ENCODE assay signal across 1 cellular context in the genomic region with DNA sequence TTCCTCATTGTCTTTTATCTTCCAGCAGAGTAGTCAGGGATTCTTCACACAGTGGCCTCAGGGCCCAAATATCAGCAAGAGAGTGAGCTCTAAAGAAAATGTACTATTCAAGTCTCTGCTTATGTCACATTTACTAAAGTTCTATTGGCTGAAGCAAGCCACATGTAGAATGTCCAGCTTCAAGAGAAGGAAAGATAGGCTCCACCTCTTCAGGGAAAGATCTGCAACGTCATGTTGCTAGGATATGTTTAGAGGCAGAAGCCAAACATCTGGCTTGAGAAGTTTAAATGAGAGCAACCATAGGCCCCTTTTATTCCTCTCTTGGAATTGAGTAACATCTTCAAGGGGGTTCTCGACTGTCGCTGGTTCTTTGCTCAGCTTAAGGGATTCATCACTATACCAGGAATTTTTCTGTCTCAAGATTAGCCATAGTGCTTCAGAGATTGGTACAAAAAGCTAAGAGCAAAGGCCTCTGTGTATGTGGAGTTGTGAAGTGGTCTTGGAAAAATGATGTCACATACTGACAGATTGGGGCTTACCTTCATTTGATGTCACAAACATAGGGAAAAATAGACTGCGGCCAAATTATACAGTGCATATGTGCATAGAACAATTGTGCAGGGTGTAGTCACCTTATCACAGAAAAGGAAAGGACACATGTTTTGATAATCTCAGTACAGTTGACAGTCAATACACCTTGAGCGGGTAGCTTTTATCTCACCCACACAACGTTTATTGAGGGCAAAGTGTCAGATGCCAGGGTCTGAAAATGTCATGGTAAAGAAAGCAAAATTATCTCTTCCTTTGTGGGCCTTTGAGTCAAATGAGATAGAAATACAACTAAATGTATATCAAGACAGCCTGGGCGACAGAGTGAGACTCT.
TF ChIP-seq lines count a peak whose summit lies in the region.

No MANE protein-coding gene starts in this region.

TF ChIP-seq in K562, 482 proteins besides CTCF, POLR2A, EP300 and RAD21 (continued from another document and continues in another):
- no peak for TF ChIP-seq ZNF740 (CRISPR knock-in tag; IDR thresholded peaks at IDR 0.05)
- no peak for TF ChIP-seq ZNF740 (tag; IDR thresholded peaks at IDR 0.05)
- no peak for TF ChIP-seq ZNF699 (CRISPR knock-in tag; IDR thresholded peaks at IDR 0.05; ENCODE audit: insufficient replicate concordance)
- TF ChIP-seq ZFX (CRISPR knock-in tag; IDR thresholded peaks at IDR 0.05): peak; percentile 59; the same call in 1 of the 2 replicates
- no peak for TF ChIP-seq FOXP1 (CRISPR knock-in tag; IDR thresholded peaks at IDR 0.05)
- no peak for TF ChIP-seq SLC30A9 (CRISPR knock-in tag; IDR thresholded peaks at IDR 0.05)
- TF ChIP-seq JUN (IDR thresholded peaks at IDR 0.05; ENCODE audit: borderline replicate concordance, low read depth, low read length): no peak
- no peak for TF ChIP-seq JUN (CRISPR knock-in tag; IDR thresholded peaks at IDR 0.05; ENCODE audit: borderline replicate concordance)
- no peak for TF ChIP-seq ZNF24 (IDR thresholded peaks at IDR 0.05)
- TF ChIP-seq NFXL1 (CRISPR knock-in tag; IDR thresholded peaks at IDR 0.05): no peak
- TF ChIP-seq, protein P1, sequence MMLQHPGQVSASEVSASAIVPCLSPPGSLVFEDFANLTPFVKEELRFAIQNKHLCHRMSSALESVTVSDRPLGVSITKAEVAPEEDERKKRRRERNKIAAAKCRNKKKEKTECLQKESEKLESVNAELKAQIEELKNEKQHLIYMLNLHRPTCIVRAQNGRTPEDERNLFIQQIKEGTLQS (IDR thresholded peaks at IDR 0.05): no peak
- TF ChIP-seq, protein P1 (CRISPR knock-in tag; conservative IDR thresholded peaks at IDR 0.05): peak; percentile 69; the same call in 1 of the 2 replicates
- no peak for TF ChIP-seq TCFL5 (CRISPR knock-in tag; conservative IDR thresholded peaks at IDR 0.05)
- no peak for TF ChIP-seq TAF7 (tag; IDR thresholded peaks at IDR 0.05)
- no peak for TF ChIP-seq NR1H2 (CRISPR knock-in tag; IDR thresholded peaks at IDR 0.05)
- TF ChIP-seq RBM25 (IDR thresholded peaks at IDR 0.05; ENCODE audit: low read depth, low read length, severe bottlenecking): no peak
- TF ChIP-seq EWSR1 (IDR thresholded peaks at IDR 0.05; ENCODE audit: borderline replicate concordance, low read depth, partially characterized antibody): no peak
- TF ChIP-seq THRAP3 (IDR thresholded peaks at IDR 0.05; ENCODE audit: borderline replicate concordance): no peak
- peak; percentile 67 for TF ChIP-seq PML (IDR thresholded peaks at IDR 0.05; ENCODE audit: low read length)
- TF ChIP-seq ZNF3 (CRISPR knock-in tag; IDR thresholded peaks at IDR 0.05): no peak
- TF ChIP-seq ZNF165 (CRISPR knock-in tag; IDR thresholded peaks at IDR 0.05; ENCODE audit: borderline replicate concordance): no peak
- TF ChIP-seq, protein P2, sequence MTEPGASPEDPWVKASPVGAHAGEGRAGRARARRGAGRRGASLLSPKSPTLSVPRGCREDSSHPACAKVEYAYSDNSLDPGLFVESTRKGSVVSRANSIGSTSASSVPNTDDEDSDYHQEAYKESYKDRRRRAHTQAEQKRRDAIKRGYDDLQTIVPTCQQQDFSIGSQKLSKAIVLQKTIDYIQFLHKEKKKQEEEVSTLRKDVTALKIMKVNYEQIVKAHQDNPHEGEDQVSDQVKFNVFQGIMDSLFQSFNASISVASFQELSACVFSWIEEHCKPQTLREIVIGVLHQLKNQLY (CRISPR knock-in tag; conservative IDR thresholded peaks at IDR 0.05): no peak
- no peak for TF ChIP-seq ZNF253 (CRISPR knock-in tag; conservative IDR thresholded peaks at IDR 0.05)
- TF ChIP-seq, protein P3, sequence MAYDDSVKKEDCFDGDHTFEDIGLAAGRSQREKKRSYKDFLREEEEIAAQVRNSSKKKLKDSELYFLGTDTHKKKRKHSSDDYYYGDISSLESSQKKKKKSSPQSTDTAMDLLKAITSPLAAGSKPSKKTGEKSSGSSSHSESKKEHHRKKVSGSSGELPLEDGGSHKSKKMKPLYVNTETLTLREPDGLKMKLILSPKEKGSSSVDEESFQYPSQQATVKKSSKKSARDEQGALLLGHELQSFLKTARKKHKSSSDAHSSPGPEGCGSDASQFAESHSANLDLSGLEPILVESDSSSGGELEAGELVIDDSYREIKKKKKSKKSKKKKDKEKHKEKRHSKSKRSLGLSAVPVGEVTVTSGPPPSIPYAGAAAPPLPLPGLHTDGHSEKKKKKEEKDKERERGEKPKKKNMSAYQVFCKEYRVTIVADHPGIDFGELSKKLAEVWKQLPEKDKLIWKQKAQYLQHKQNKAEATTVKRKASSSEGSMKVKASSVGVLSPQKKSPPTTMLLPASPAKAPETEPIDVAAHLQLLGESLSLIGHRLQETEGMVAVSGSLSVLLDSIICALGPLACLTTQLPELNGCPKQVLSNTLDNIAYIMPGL (CRISPR knock-in tag; IDR thresholded peaks at IDR 0.05): no peak
- TF ChIP-seq CREB5 (CRISPR knock-in tag; IDR thresholded peaks at IDR 0.05): no peak
- TF ChIP-seq BCL6 (CRISPR knock-in tag; IDR thresholded peaks at IDR 0.05): no peak
- TF ChIP-seq ATF7 (IDR thresholded peaks at IDR 0.05): peak; percentile 50; the same call in 1 of the 2 replicates
- TF ChIP-seq HIVEP1 (CRISPR knock-in tag; IDR thresholded peaks at IDR 0.05): no peak
- TF ChIP-seq NCOA2 (IDR thresholded peaks at IDR 0.05; ENCODE audit: partially characterized antibody in 2 of 2): no peak
- no peak for TF ChIP-seq ZC3H8 (IDR thresholded peaks at IDR 0.05)
- TF ChIP-seq, protein P4, sequence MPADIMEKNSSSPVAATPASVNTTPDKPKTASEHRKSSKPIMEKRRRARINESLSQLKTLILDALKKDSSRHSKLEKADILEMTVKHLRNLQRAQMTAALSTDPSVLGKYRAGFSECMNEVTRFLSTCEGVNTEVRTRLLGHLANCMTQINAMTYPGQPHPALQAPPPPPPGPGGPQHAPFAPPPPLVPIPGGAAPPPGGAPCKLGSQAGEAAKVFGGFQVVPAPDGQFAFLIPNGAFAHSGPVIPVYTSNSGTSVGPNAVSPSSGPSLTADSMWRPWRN (IDR thresholded peaks at IDR 0.05; ENCODE audit: low read depth): no peak
- no peak for TF ChIP-seq GATA2 (CRISPR knock-in tag; IDR thresholded peaks at IDR 0.05)
- no peak for TF ChIP-seq ZC3H4 (CRISPR knock-in tag; IDR thresholded peaks at IDR 0.05; ENCODE audit: borderline replicate concordance)
- 0 out of 4 replicates have a peak, but pooled peaks of 1 of the 2 experiments have one; percentile 25 for TF ChIP-seq TRIM24 (IDR thresholded peaks at IDR 0.05)
- TF ChIP-seq, protein P5, sequence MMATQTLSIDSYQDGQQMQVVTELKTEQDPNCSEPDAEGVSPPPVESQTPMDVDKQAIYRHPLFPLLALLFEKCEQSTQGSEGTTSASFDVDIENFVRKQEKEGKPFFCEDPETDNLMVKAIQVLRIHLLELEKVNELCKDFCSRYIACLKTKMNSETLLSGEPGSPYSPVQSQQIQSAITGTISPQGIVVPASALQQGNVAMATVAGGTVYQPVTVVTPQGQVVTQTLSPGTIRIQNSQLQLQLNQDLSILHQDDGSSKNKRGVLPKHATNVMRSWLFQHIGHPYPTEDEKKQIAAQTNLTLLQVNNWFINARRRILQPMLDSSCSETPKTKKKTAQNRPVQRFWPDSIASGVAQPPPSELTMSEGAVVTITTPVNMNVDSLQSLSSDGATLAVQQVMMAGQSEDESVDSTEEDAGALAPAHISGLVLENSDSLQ (IDR thresholded peaks at IDR 0.05): peak; percentile 14; the same call in 1 of the 2 replicates
- no peak for TF ChIP-seq ZNF197 (CRISPR knock-in tag; IDR thresholded peaks at IDR 0.05; ENCODE audit: low read depth)
- TF ChIP-seq, protein P6, sequence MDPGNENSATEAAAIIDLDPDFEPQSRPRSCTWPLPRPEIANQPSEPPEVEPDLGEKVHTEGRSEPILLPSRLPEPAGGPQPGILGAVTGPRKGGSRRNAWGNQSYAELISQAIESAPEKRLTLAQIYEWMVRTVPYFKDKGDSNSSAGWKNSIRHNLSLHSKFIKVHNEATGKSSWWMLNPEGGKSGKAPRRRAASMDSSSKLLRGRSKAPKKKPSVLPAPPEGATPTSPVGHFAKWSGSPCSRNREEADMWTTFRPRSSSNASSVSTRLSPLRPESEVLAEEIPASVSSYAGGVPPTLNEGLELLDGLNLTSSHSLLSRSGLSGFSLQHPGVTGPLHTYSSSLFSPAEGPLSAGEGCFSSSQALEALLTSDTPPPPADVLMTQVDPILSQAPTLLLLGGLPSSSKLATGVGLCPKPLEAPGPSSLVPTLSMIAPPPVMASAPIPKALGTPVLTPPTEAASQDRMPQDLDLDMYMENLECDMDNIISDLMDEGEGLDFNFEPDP (CRISPR knock-in tag; IDR thresholded peaks at IDR 0.05): no peak
- TF ChIP-seq, protein P7, sequence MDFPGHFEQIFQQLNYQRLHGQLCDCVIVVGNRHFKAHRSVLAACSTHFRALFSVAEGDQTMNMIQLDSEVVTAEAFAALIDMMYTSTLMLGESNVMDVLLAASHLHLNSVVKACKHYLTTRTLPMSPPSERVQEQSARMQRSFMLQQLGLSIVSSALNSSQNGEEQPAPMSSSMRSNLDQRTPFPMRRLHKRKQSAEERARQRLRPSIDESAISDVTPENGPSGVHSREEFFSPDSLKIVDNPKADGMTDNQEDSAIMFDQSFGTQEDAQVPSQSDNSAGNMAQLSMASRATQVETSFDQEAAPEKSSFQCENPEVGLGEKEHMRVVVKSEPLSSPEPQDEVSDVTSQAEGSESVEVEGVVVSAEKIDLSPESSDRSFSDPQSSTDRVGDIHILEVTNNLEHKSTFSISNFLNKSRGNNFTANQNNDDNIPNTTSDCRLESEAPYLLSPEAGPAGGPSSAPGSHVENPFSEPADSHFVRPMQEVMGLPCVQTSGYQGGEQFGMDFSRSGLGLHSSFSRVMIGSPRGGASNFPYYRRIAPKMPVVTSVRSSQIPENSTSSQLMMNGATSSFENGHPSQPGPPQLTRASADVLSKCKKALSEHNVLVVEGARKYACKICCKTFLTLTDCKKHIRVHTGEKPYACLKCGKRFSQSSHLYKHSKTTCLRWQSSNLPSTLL (IDR thresholded peaks at IDR 0.05): no peak
- TF ChIP-seq ZNF668 (CRISPR knock-in tag; IDR thresholded peaks at IDR 0.05): no peak
- peak; percentile 83 for TF ChIP-seq NFE2 (IDR thresholded peaks at IDR 0.05; ENCODE audit: low read depth)
- no peak for TF ChIP-seq RB1 (IDR thresholded peaks at IDR 0.05; ENCODE audit: low read depth)
- TF ChIP-seq POLR2AphosphoS2 (IDR thresholded peaks at IDR 0.05; ENCODE audit: low read length): no peak
- TF ChIP-seq RUNX1 (IDR thresholded peaks at IDR 0.05; ENCODE audit: low read depth): no peak
- no peak for TF ChIP-seq YY1 (IDR thresholded peaks at IDR 0.05; ENCODE audit: borderline replicate concordance in 1 of 3, control insufficient read depth in 1 of 3, extremely low read depth in 1 of 3, insufficient read depth in 3 of 3, insufficient read length in 1 of 3, insufficient replicate concordance in 2 of 3, low read depth in 1 of 3, low read length in 2 of 3)
- peak; percentile 76 for TF ChIP-seq C11orf30 (IDR thresholded peaks at IDR 0.05; ENCODE audit: low read depth)
- TF ChIP-seq DPF2 (IDR thresholded peaks at IDR 0.05): peak; percentile 70
- no peak for TF ChIP-seq ATF1 (CRISPR knock-in tag; IDR thresholded peaks at IDR 0.05)
- TF ChIP-seq ATF1 (tag; IDR thresholded peaks at IDR 0.05): peak; percentile 43; the same call in 1 of the 2 replicates
- TF ChIP-seq, protein P8, sequence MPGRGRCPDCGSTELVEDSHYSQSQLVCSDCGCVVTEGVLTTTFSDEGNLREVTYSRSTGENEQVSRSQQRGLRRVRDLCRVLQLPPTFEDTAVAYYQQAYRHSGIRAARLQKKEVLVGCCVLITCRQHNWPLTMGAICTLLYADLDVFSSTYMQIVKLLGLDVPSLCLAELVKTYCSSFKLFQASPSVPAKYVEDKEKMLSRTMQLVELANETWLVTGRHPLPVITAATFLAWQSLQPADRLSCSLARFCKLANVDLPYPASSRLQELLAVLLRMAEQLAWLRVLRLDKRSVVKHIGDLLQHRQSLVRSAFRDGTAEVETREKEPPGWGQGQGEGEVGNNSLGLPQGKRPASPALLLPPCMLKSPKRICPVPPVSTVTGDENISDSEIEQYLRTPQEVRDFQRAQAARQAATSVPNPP (IDR thresholded peaks at IDR 0.05; ENCODE audit: borderline replicate concordance, insufficient read depth, insufficient read length): no peak
- no peak for TF ChIP-seq ATF6 (CRISPR knock-in tag; IDR thresholded peaks at IDR 0.05)
- no peak for TF ChIP-seq PYGO2 (tag; IDR thresholded peaks at IDR 0.05)
- no peak for TF ChIP-seq PHF8 (IDR thresholded peaks at IDR 0.05; ENCODE audit: borderline replicate concordance, low read length)
